9 cellular contexts compared by ENCODE assay signal in the genomic region with DNA sequence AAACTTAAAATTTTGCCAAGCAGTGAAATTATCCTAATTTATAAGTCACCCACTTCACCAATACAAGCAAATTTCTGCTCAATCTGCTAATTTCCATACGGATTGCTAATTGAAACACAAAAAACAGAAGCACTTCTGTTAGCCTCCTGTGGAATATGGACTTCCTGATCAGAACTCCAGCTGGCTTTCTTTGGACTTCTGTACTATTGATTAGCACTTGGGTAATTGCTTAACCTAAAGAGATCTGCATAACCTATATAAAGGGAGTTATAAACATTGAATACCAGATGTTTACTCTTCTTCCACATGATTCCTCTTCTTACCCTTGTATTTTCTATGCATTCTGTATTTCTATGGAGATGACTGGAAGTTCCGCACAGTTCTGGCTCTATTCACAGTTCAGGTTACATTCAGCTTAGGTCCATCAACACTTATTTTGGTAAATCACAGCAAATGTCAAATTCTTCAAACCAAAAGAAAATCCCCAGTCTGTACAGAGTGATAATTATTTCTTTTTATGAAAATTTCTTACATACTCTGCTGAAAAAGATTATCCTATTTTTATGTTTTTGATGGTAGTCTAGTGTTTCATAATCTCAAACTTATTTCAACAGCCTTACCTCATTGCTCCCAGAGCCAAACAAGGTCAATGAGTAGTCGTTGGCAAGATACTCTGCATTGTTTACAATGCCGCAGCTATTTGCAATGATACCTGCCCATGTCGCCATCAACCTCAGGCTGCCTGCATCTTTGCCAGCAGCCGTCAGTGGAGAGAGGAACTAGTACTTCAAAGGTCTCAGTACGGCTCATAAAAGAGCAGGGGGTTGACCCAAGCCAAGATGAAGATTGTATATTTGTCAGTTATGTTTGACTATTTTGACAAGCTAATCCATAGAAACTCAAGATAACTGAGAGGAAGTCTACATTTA.
DNase-seq lines count a peak whose midpoint lies in the region; ATAC-seq, FAIRE-seq and TF ChIP-seq lines count a peak whose summit lies in the region.
"Had no signal": no experiment of that assay in that cellular context is flagged by ENCODE, and none has a peak within 500 bp of the region (broad histone marks: within the 10 kb centered on the region; RNA-seq: fewer than 3 reads in every experiment).

No MANE protein-coding gene starts in this region.

- no peak overlapping the region for H3K4me3 Mint-ChIP-seq in nephron
- H3K4me3 Mint-ChIP-seq in activated T-cell treated with anti-CD3 and anti-CD28 coated beads, Interleukin-2, amount 50 U/mL, for 4 hours: no peak overlapping the region
- H3K4me3 Mint-ChIP-seq: naive B cell had no signal

- TF ChIP-seq CTCF in NB4 (IDR thresholded peaks at IDR 0.05; ENCODE audit: low read depth, low read length) (no peak), bronchial epithelial cell (IDR thresholded peaks at IDR 0.05; ENCODE audit: insufficient read depth, low read length, severe bottlenecking) (no peak), nephron (IDR thresholded peaks at IDR 0.05; ENCODE audit: unreplicated experiment in 3 of 3) (no peak)

- FAIRE-seq in bronchial epithelial cell (lab: Jason Lieb, UNC): peak; percentile 93

- H3K4me3 ChIP-seq in NB4 (ENCODE audit: low read depth, low read length) (no peak overlapping the region), bronchial epithelial cell (ENCODE audit: low read depth, low read length) (no peak overlapping the region)

- H3K9me3 Mint-ChIP-seq in nephron: no peaks in the 10 kb centered on the region
- no peaks in the 10 kb centered on the region for H3K9me3 Mint-ChIP-seq in activated T-cell treated with anti-CD3 and anti-CD28 coated beads, Interleukin-2, amount 50 U/mL, for 4 hours
- H3K9me3 Mint-ChIP-seq: naive B cell had no signal

- H3K27me3 ChIP-seq in bronchial epithelial cell (ENCODE audit: control insufficient read depth, insufficient read depth, low read length): no peaks in the 10 kb centered on the region

- no peaks in the 10 kb centered on the region for H3K36me3 Mint-ChIP-seq in nephron (ENCODE audit: low read depth)
- H3K36me3 Mint-ChIP-seq in activated T-cell treated with anti-CD3 and anti-CD28 coated beads, Interleukin-2, amount 50 U/mL, for 4 hours (ENCODE audit: insufficient read depth): no peaks in the 10 kb centered on the region
- H3K36me3 Mint-ChIP-seq: naive B cell had no signal

- no peak for TF ChIP-seq POLR2A in NB4 (IDR thresholded peaks at IDR 0.05; ENCODE audit: extremely low read depth, insufficient read length)

- peak overlapping the region in 2 of 3 experiments; percentile 55 to 72 for H3K27ac Mint-ChIP-seq in nephron
- H3K27ac Mint-ChIP-seq: naive B cell had no signal

- peaks cover 35% of the 10 kb centered on the region for H3K4me1 Mint-ChIP-seq in nephron
- H3K4me1 Mint-ChIP-seq in activated T-cell treated with anti-CD3 and anti-CD28 coated beads, Interleukin-2, amount 50 U/mL, for 4 hours (ENCODE audit: low read depth): peaks cover 2% of the 10 kb centered on the region
- H3K4me1 Mint-ChIP-seq: naive B cell had no signal

- DNase-seq in EL (peak; percentile 54), NB4 (ENCODE audit: low read depth) (peak; percentile 18), bronchial epithelial cell (ENCODE audit: low read depth) (peak; percentile 92), HK-2 (ENCODE audit: unreplicated experiment) (no peak), NK-92 (lab: John Stamatoyannopoulos, UW; ENCODE audit: unreplicated experiment) (no peak)
- no peak for DNase-seq in activated T-cell treated with anti-CD3 and anti-CD28 coated beads, Interleukin-2, amount 50 U/mL, for 4 hours
- DNase-seq: naive B cell had no signal

- ATAC-seq in GM21576 (IDR thresholded peaks at IDR 0.05; ENCODE audit: unreplicated experiment): no peak
- ATAC-seq in activated T-cell treated with anti-CD3 and anti-CD28 coated beads, Interleukin-2, amount 50 U/mL, for 4 hours: no peak

- no peaks in the 10 kb centered on the region for H3K27me3 Mint-ChIP-seq in nephron (ENCODE audit: low read depth)
- no peaks in the 10 kb centered on the region for H3K27me3 Mint-ChIP-seq in activated T-cell treated with anti-CD3 and anti-CD28 coated beads, Interleukin-2, amount 50 U/mL, for 4 hours (ENCODE audit: low read depth)
- H3K27me3 Mint-ChIP-seq: naive B cell had no signal

- H3K36me3 ChIP-seq in bronchial epithelial cell (ENCODE audit: control insufficient read depth, insufficient read depth, low read length): no peaks in the 10 kb centered on the region

Comparison
In these comparisons a context has a peak if more than half of its experiments do, and no peak if none do; other contexts are left out.
1. DNase-seq: peak in EL (single experiment), NB4 (single experiment) and bronchial epithelial cell (single experiment); none in HK-2 (single experiment), NK-92 (single experiment) and activated T-cell treated with anti-CD3 and anti-CD28 coated beads, Interleukin-2, amount 50 U/mL, for 4 hours (single experiment).